Comparison of ENCODE assay signal across 33 cellular contexts in genomic region chr3:2078821-2079220, GRCh38. TPM values are rescaled to one million over a fixed set of nuclear protein-coding genes. Genes with fewer than 3 reads are reported as not detected.
"Had no signal": no experiment of that assay in that cellular context is flagged by ENCODE, and none has a peak within 500 bp of the region (broad histone marks: within the 10 kb centered on the region; RNA-seq: fewer than 3 reads in every experiment).

No MANE protein-coding gene starts in this region.

- H3K4me2 ChIP-seq: SK-N-SH had no signal

- H3K27ac ChIP-seq: Peyer's patch, SJSA1 had no signal

- H3K36me3 ChIP-seq: MG63, Peyer's patch, SJSA1 had no signal

- H3K9me3 ChIP-seq: MG63, Peyer's patch, SJSA1, SK-N-SH had no signal

- H3K4me1 ChIP-seq: Peyer's patch, SJSA1 had no signal

- H3K4me3 ChIP-seq: MG63, Peyer's patch, SJSA1 had no signal

- H3K9me2 ChIP-seq: SK-N-SH had no signal

- H3K27me3 ChIP-seq: MG63, Peyer's patch, SJSA1 had no signal

- DNase-seq: Kasumi-1, KBM-7, MG63, MV-4-11, NCI-H1092, NCI-H1105, NCI-H1417, NCI-H1436, NCI-H146, NCI-H1694, NCI-H187, NCI-H1930, NCI-H2029 treated with DMSO at 0.1 percent for 48 hours, NCI-H2081 treated with DMSO at 0.1 percent for 48 hours, NCI-H2107, NCI-H2171, NCI-H226, NCI-H446 treated with DMSO at 0.1 percent for 48 hours, NCI-H510A, NCI-H524, NCI-H526, NCI-H69, NCI-H748 treated with DMSO at 0.1 percent for 48 hours, NCI-H82, Peyer's patch, Right ventricle myocardium superior, RPMI8226, SHP77 treated with DMSO at 0.1 percent for 48 hours, SK-N-SH, SW 1271 had no signal

- H3K9ac ChIP-seq: SK-N-SH had no signal

RNA-seq across cellular contexts. Expression of gene CNTN4, which starts 19.8 kb away (rescaled TPM):
- total RNA-seq: M059J, OCI-LY7, SJSA1 had no signal
